ENCODE assay signal across 23 cellular contexts in the genomic region with DNA sequence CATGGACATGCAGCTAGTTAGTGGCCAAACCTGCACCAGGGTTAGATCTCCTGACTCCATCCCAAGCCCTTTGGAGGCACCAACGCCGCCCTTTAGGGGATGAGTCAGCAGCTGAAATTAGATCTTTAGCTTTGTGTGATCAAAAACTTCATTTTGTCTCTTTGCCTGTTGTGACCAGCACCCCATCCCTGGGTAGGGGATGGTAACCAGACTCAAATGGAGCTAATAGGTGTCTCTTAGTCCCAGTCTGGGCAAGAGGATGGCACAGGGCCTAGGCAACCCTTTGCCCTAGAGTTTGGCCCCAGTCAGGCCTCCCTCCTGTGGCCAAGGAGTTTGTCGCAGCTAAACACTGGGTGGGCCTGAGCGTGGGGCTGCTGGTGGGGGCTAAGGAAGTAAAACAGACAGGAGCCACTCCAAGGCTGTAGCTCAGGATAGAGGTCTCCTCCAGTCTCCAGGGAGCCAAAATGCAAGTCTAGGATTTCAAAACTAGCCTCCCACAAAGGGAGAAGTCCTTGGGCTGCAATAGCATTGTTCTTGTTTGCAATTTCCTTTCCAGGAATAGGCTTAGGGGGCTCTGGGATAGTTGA.
DNase-seq lines count a peak whose midpoint lies in the region; ATAC-seq and TF ChIP-seq lines count a peak whose summit lies in the region.
"Had no signal": no experiment of that assay in that cellular context is flagged by ENCODE, and none has a peak within 500 bp of the region (broad histone marks: within the 10 kb centered on the region; RNA-seq: fewer than 3 reads in every experiment).

No MANE protein-coding gene starts in this region.

- CTCF ChIA-PET in T-cell (lab: Charles Lee): interaction anchor here in 1 of 2 donors (0.9 kb wide), 1 partner anchor 14 kb away, joined by 3 read pairs; no protein-coding TSS in a partner anchor

- POLR2A ChIA-PET in T-cell (lab: Charles Lee): no interaction called here

- H3K9me3 Mint-ChIP-seq in type B pancreatic cell (no peaks in the 10 kb centered on the region), T-cell (no peaks in the 10 kb centered on the region)
- H3K9me3 Mint-ChIP-seq: activated CD4-positive, alpha-beta T cell treated with anti-CD3 and anti-CD28 coated beads, Interleukin-2, amount 10 ng/mL, durations not matched to agents 24 days and 14 days; memory B cell; nephron progenitor cell had no signal

- H3K4me1 Mint-ChIP-seq in type B pancreatic cell (ENCODE audit: unreplicated experiment): peaks cover 37% of the 10 kb centered on the region
- no peaks in the 10 kb centered on the region for H3K4me1 Mint-ChIP-seq in T-cell
- H3K4me1 Mint-ChIP-seq: memory B cell had no signal

- intact Hi-C loops in prostate gland (cut with DNase I): no loop called here

- H3K36me3 ChIP-seq in SK-N-MC (ENCODE audit: insufficient read depth, low read length) (no peaks in the 10 kb centered on the region), prostate gland (no peaks in the 10 kb centered on the region)
- H3K36me3 ChIP-seq: heart left ventricle, tibial nerve had no signal

- no peak overlapping the region for H3K9ac ChIP-seq in SK-N-MC (ENCODE audit: insufficient read length)

- TF ChIP-seq CTCF in type B pancreatic cell (conservative IDR thresholded peaks at IDR 0.05): peak; percentile 33
- no peak for TF ChIP-seq CTCF in prostate gland (IDR thresholded peaks at IDR 0.05)

- 94% methylated on average over 4 of the region's 4 CpGs for WGBS in prostate gland

- H3K9me3 ChIP-seq in SK-N-MC (ENCODE audit: low read depth, low read length): no peaks in the 10 kb centered on the region
- H3K9me3 ChIP-seq in prostate gland: no peaks in the 10 kb centered on the region
- H3K9me3 ChIP-seq: A549, heart left ventricle, tibial nerve had no signal

- DNase-seq in activated CD8-positive, alpha-beta memory T cell treated with anti-CD3 and anti-CD28 coated beads, Interleukin-2, amount 50 U/mL, for 48 hours: peak; percentile 41
- no peak for DNase-seq in activated CD8-positive, alpha-beta memory T cell treated with anti-CD3 and anti-CD28 coated beads, Interleukin-2, amount 50 U/mL, for 4 hours
- DNase-seq in SK-N-MC (ENCODE audit: low read depth, low spot score): no peak
- DNase-seq in left lobe of liver (ENCODE audit: low spot score): peak; percentile 49
- no peak for DNase-seq in type B pancreatic cell (ENCODE audit: extremely low spot score, unreplicated experiment)
- no peak for DNase-seq in NCI-H748 (lab: John Stamatoyannopoulos, UW; ENCODE audit: unreplicated experiment)
- DNase-seq in prostate gland (ENCODE audit: low spot score): no peak
- DNase-seq in T-cell: no peak
- DNase-seq: activated CD4-positive, alpha-beta T cell treated with anti-CD3 and anti-CD28 coated beads, Interleukin-2, amount 10 ng/mL, durations not matched to agents 24 days and 14 days; activated gamma-delta T cell treated with Interleukin-2 at 50 U/mL for 16 hours; amniotic stem cell; central memory CD4-positive, alpha-beta T cell; DMS153; effector CD4-positive, alpha-beta T cell; GOT3; heart left ventricle; NCI-H1105; nephron progenitor cell; stimulated activated naive CD4-positive, alpha-beta T cell had no signal

- no peak overlapping the region for H3K27ac Mint-ChIP-seq in type B pancreatic cell
- H3K27ac Mint-ChIP-seq in T-cell: no peak overlapping the region
- H3K27ac Mint-ChIP-seq: activated CD4-positive, alpha-beta T cell treated with anti-CD3 and anti-CD28 coated beads, Interleukin-2, amount 10 ng/mL, durations not matched to agents 24 days and 14 days; memory B cell; nephron progenitor cell had no signal

- H3K27me3 Mint-ChIP-seq in type B pancreatic cell (no peaks in the 10 kb centered on the region), T-cell (peaks cover 0 to 3% of the 10 kb centered on the region in 2 donors)

- H3K4me3 ChIP-seq in SK-N-MC (no peak overlapping the region), prostate gland (no peak overlapping the region)
- H3K4me3 ChIP-seq: A549, heart left ventricle, tibial nerve had no signal

- H3K36me3 Mint-ChIP-seq in type B pancreatic cell (no peaks in the 10 kb centered on the region), T-cell (no peaks in the 10 kb centered on the region)
- H3K36me3 Mint-ChIP-seq: CD14-positive monocyte, memory B cell had no signal

- H3K4me1 ChIP-seq in prostate gland (replicated peaks): no peaks in the 10 kb centered on the region
- H3K4me1 ChIP-seq: A549 had no signal

- TF ChIP-seq POLR2A in prostate gland (IDR thresholded peaks at IDR 0.05): no peak

- H3K27ac ChIP-seq in SK-N-MC (peak overlapping the region; percentile 8; the same call in 1 of the 2 replicates), prostate gland (no peak overlapping the region)
- H3K27ac ChIP-seq: A549, heart left ventricle, tibial nerve had no signal

- no peaks in the 10 kb centered on the region for H3K27me3 ChIP-seq in prostate gland (replicated peaks; ENCODE audit: insufficient read depth)
- H3K27me3 ChIP-seq: heart left ventricle, tibial nerve had no signal

- ATAC-seq in left lobe of liver (peak; percentile 20), T-cell (replicated peaks in 1 of 4) (no peak)
- ATAC-seq: A549, heart left ventricle had no signal

- H3K4me3 Mint-ChIP-seq in type B pancreatic cell: no peak overlapping the region
- no peak overlapping the region for H3K4me3 Mint-ChIP-seq in T-cell
- H3K4me3 Mint-ChIP-seq: activated CD4-positive, alpha-beta T cell treated with anti-CD3 and anti-CD28 coated beads, Interleukin-2, amount 10 ng/mL, durations not matched to agents 24 days and 14 days; CD14-positive monocyte; memory B cell; nephron progenitor cell had no signal

Comparison
In these comparisons a context has a peak if more than half of its experiments do, and no peak if none do; other contexts are left out.
1. DNase-seq: peak in activated CD8-positive, alpha-beta memory T cell treated with anti-CD3 and anti-CD28 coated beads, Interleukin-2, amount 50 U/mL, for 48 hours (single experiment) and left lobe of liver (single experiment); none in activated CD8-positive, alpha-beta memory T cell treated with anti-CD3 and anti-CD28 coated beads, Interleukin-2, amount 50 U/mL, for 4 hours (single experiment), SK-N-MC (single experiment), type B pancreatic cell (single experiment), NCI-H748 (single experiment), prostate gland (single experiment) and T-cell (0 of 34).